ENCODE assay signal across 17 cellular contexts in the genomic region with DNA sequence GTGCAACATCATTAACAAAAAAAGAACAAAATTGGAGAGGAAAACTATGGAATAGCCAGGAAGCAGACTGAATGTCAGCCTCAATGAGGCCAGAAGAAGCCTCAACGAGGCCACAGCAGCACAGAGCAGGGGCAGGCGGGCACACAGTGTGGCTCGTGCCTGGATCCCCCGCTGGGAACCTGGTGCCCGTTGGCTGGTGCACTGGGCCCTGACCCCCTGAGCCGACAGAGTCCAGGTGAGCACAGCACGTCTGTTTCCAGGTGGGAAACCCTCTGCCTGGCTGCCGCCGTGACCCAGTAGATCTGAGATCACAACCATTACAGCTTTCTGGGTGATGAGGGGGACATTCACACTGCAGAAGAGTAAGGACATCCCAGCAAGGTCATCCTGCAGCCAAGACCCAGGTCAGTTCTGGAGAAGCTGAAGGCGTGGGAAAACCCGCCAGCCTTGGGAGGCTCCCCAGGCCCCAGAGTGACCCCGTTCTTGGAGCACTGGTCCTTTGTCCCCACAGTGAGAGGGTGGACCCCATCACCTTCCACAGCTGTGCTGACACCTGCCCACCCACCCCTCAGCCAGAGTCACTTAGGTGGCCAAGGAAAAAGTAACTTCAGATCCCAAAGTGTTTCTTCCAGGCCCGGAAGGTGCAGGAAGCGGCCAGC.
DNase-seq lines count a peak whose midpoint lies in the region; ATAC-seq and TF ChIP-seq lines count a peak whose summit lies in the region.
"Had no signal": no experiment of that assay in that cellular context is flagged by ENCODE, and none has a peak within 500 bp of the region (broad histone marks: within the 10 kb centered on the region; RNA-seq: fewer than 3 reads in every experiment).

No MANE protein-coding gene starts in this region.

- DNase-seq in right atrium auricular region (ENCODE audit: low spot score) (peak; percentile 38), cardiac septum (ENCODE audit: low spot score) (no peak), esophagus muscularis mucosa (ENCODE audit: extremely low spot score) (peak; percentile 72), osteocyte (ENCODE audit: extremely low spot score, unreplicated experiment) (peak; percentile 62), suprapubic skin (ENCODE audit: low spot score in 2 of 2) (no peak)
- DNase-seq: CD4-positive, CD25-positive, alpha-beta regulatory T cell; CD8-positive, alpha-beta T cell; DND-41 had no signal

- H3K4me3 ChIP-seq in right atrium auricular region (no peak overlapping the region), esophagus muscularis mucosa (no peak overlapping the region), gastroesophageal sphincter (no peak overlapping the region), suprapubic skin (no peak overlapping the region)
- H3K4me3 ChIP-seq: BLaER1, GM23338, HAP-1 had no signal

- H3K36me3 Mint-ChIP-seq in osteocyte (ENCODE audit: unreplicated experiment), result no peaks in the 10 kb centered on the region
- H3K36me3 Mint-ChIP-seq: CD4-positive, CD25-positive, alpha-beta regulatory T cell; CD8-positive, alpha-beta T cell had no signal

- H3K27ac ChIP-seq in right atrium auricular region (no peak overlapping the region), esophagus muscularis mucosa (replicated peaks in 1 of 4) (no peak overlapping the region), gastroesophageal sphincter (no peak overlapping the region), suprapubic skin (no peak overlapping the region)
- H3K27ac ChIP-seq: 22Rv1, BLaER1, C4-2B had no signal

- no peaks in the 10 kb centered on the region for H3K4me1 Mint-ChIP-seq in osteocyte (ENCODE audit: unreplicated experiment)
- H3K4me1 Mint-ChIP-seq: CD4-positive, CD25-positive, alpha-beta regulatory T cell had no signal

- H3K27me3 Mint-ChIP-seq in osteocyte (ENCODE audit: unreplicated experiment), result peaks cover 2% of the 10 kb centered on the region
- H3K27me3 Mint-ChIP-seq: CD4-positive, CD25-positive, alpha-beta regulatory T cell had no signal

- H3K27me3 ChIP-seq in right atrium auricular region, result no peaks in the 10 kb centered on the region
- H3K27me3 ChIP-seq in esophagus muscularis mucosa, result peaks cover 0 to 47% (median 0%) of the 10 kb centered on the region in 4 donors
- H3K27me3 ChIP-seq in gastroesophageal sphincter, result peaks cover 43% of the 10 kb centered on the region
- H3K27me3 ChIP-seq in suprapubic skin, result no peaks in the 10 kb centered on the region
- H3K27me3 ChIP-seq: BLaER1 had no signal

- TF ChIP-seq CTCF in right atrium auricular region (IDR thresholded peaks at IDR 0.05), result no peak
- no peak for TF ChIP-seq CTCF in esophagus muscularis mucosa (IDR thresholded peaks at IDR 0.05)
- no peak for TF ChIP-seq CTCF in osteocyte (IDR thresholded peaks at IDR 0.05)
- TF ChIP-seq CTCF in gastroesophageal sphincter (IDR thresholded peaks at IDR 0.05), result no peak
- no peak for TF ChIP-seq CTCF in suprapubic skin (IDR thresholded peaks at IDR 0.05)

- no peak overlapping the region for H3K4me3 Mint-ChIP-seq in osteocyte (ENCODE audit: unreplicated experiment)
- H3K4me3 Mint-ChIP-seq: B cell; CD4-positive, CD25-positive, alpha-beta regulatory T cell; CD8-positive, alpha-beta T cell; GM23338 had no signal

- TF ChIP-seq EP300 in esophagus muscularis mucosa (IDR thresholded peaks at IDR 0.05) (no peak), gastroesophageal sphincter (IDR thresholded peaks at IDR 0.05) (no peak), suprapubic skin (IDR thresholded peaks at IDR 0.05) (no peak)

- intact Hi-C loops in cardiac septum (cut with DNase I) (no loop called here), esophagus muscularis mucosa (cut with DNase I) (no loop called here)

- 87% methylated on average over 13 of the region's 14 CpGs for WGBS in esophagus muscularis mucosa
- 80 to 95% methylated on average over 2 to 7 of the region's 14 CpGs for WGBS in gastroesophageal sphincter (ENCODE audit: low coverage in 1 of 2), 2 donors
- 90% methylated on average over 11 of the region's 14 CpGs for WGBS in suprapubic skin

- H3K36me3 ChIP-seq in right atrium auricular region, result no peaks in the 10 kb centered on the region
- H3K36me3 ChIP-seq in esophagus muscularis mucosa, result no peaks in the 10 kb centered on the region
- H3K36me3 ChIP-seq in gastroesophageal sphincter, result no peaks in the 10 kb centered on the region
- no peaks in the 10 kb centered on the region for H3K36me3 ChIP-seq in suprapubic skin
- H3K36me3 ChIP-seq: BLaER1, HAP-1 had no signal

- no peaks in the 10 kb centered on the region for H3K4me1 ChIP-seq in right atrium auricular region
- H3K4me1 ChIP-seq in esophagus muscularis mucosa, result no peaks in the 10 kb centered on the region
- H3K4me1 ChIP-seq in gastroesophageal sphincter, result peaks cover 0 to 6% (median 0%) of the 10 kb centered on the region in 3 donors
- H3K4me1 ChIP-seq in suprapubic skin, result no peaks in the 10 kb centered on the region
- H3K4me1 ChIP-seq: BLaER1, Caco-2, HAP-1 had no signal

- ATAC-seq in GM18873 (IDR thresholded peaks at IDR 0.05; ENCODE audit: low FRiP score, unreplicated experiment), result no peak
- no peak for ATAC-seq in gastroesophageal sphincter
- ATAC-seq: CD8-positive, alpha-beta T cell had no signal

- no peaks in the 10 kb centered on the region for H3K9me3 ChIP-seq in right atrium auricular region
- no peaks in the 10 kb centered on the region for H3K9me3 ChIP-seq in esophagus muscularis mucosa
- no peaks in the 10 kb centered on the region for H3K9me3 ChIP-seq in gastroesophageal sphincter
- H3K9me3 ChIP-seq in suprapubic skin, result no peaks in the 10 kb centered on the region
- H3K9me3 ChIP-seq: Caco-2, HAP-1 had no signal

- no peaks in the 10 kb centered on the region for H3K9me3 Mint-ChIP-seq in osteocyte (ENCODE audit: unreplicated experiment)
- H3K9me3 Mint-ChIP-seq: CD8-positive, alpha-beta T cell had no signal

- H3K27ac Mint-ChIP-seq in osteocyte (ENCODE audit: unreplicated experiment), result no peak overlapping the region
- H3K27ac Mint-ChIP-seq: B cell; CD4-positive, CD25-positive, alpha-beta regulatory T cell; CD8-positive, alpha-beta T cell; GM23338 had no signal

- TF ChIP-seq POLR2A in esophagus muscularis mucosa (IDR thresholded peaks at IDR 0.05; ENCODE audit: low read depth) (no peak), gastroesophageal sphincter (IDR thresholded peaks at IDR 0.05) (no peak), suprapubic skin (IDR thresholded peaks at IDR 0.05) (no peak)

Comparison
In these comparisons a context has a peak if more than half of its experiments do, and no peak if none do; other contexts are left out.
1. DNase-seq: peak in right atrium auricular region (single experiment), esophagus muscularis mucosa (single experiment) and osteocyte (single experiment); none in cardiac septum (single experiment) and suprapubic skin (0 of 2).